ENCODE assay signal across 17 cellular contexts in genomic region chr10:76155961-76156360, GRCh38.
DNase-seq lines count a peak whose midpoint lies in the region; TF ChIP-seq lines count a peak whose summit lies in the region.
"Had no signal": no experiment of that assay in that cellular context is flagged by ENCODE, and none has a peak within 500 bp of the region (broad histone marks: within the 10 kb centered on the region; RNA-seq: fewer than 3 reads in every experiment).

No MANE protein-coding gene starts in this region.

- no peak overlapping the region for H2AK5ac ChIP-seq in mesendoderm (ENCODE audit: low read length)

- H3K18ac ChIP-seq in mesendoderm (ENCODE audit: low read length) = peak overlapping the region; percentile 40

- H2BK5ac ChIP-seq in mesendoderm (ENCODE audit: low read length) = no peak overlapping the region

- DNase-seq in ELF-1 (ENCODE audit: low read depth, low spot score) (peak; percentile 74), adipocyte (ENCODE audit: low read depth) (peak; percentile 21), mesendoderm (peak; percentile 55), renal cortical epithelial cell (ENCODE audit: low read depth) (peak; percentile 16), glutamatergic neuron (no peak), 8988T (no peak), midbrain (lab: John Stamatoyannopoulos, UW) (no peak)
- DNase-seq: CD8-positive, alpha-beta T cell; DMS 273 treated with DMSO at 0.1 percent for 48 hours; DMS53; DND-41; GDM1; GOT3; H9 had no signal

- H3K4me1 ChIP-seq in adipocyte (ENCODE audit: control insufficient read depth, insufficient read depth, low read length) = no peaks in the 10 kb centered on the region
- peaks cover 4% of the 10 kb centered on the region for H3K4me1 ChIP-seq in mesendoderm (ENCODE audit: control insufficient read depth, low read depth, low read length)
- H3K4me1 ChIP-seq: BLaER1 treated with 17β-estradiol and CSF1 and Interleukin-3, amounts not matched to agents 10 nM and 100 nM had no signal

- H3K4me1 Mint-ChIP-seq in glutamatergic neuron (ENCODE audit: low read depth, unreplicated experiment) = peaks cover 5% of the 10 kb centered on the region
- H3K4me1 Mint-ChIP-seq: B cell, IgD-negative memory B cell had no signal

- no peak for TF ChIP-seq CTCF in glutamatergic neuron (IDR thresholded peaks at IDR 0.05; ENCODE audit: partially characterized antibody, unreplicated experiment)

- H3K56ac ChIP-seq in mesendoderm (ENCODE audit: low read length) = no peak overlapping the region

- H3K27me3 Mint-ChIP-seq in glutamatergic neuron (ENCODE audit: unreplicated experiment) = peaks cover 1% of the 10 kb centered on the region
- H3K27me3 Mint-ChIP-seq: B cell, IgD-negative memory B cell had no signal

- H3K4me3 ChIP-seq in adipocyte (ENCODE audit: low read length) (no peak overlapping the region), mesendoderm (ENCODE audit: low read length) (no peak overlapping the region)
- H3K4me3 ChIP-seq: BLaER1 treated with 17β-estradiol and CSF1 and Interleukin-3, amounts not matched to agents 10 nM and 100 nM had no signal

- no CpG with 5 or more reads among the region's 1 CpG for WGBS in mesendoderm (ENCODE audit: extremely low coverage, insufficient coverage, low lambda C conversion rate)

- no peaks in the 10 kb centered on the region for H3K27me3 ChIP-seq in adipocyte (replicated peaks; ENCODE audit: control insufficient read depth, insufficient read depth, low read length)
- no peaks in the 10 kb centered on the region for H3K27me3 ChIP-seq in mesendoderm (ENCODE audit: insufficient read depth, low read length, poor library complexity)
- H3K27me3 ChIP-seq: BLaER1 treated with 17β-estradiol and CSF1 and Interleukin-3, amounts not matched to agents 10 nM and 100 nM had no signal

- H3K9ac ChIP-seq in adipocyte (ENCODE audit: low read length) (no peak overlapping the region), mesendoderm (ENCODE audit: low read length) (no peak overlapping the region)
- H3K9ac ChIP-seq: BLaER1 treated with 17β-estradiol and CSF1 and Interleukin-3, amounts not matched to agents 10 nM and 100 nM had no signal

- H3K36me3 ChIP-seq in adipocyte (ENCODE audit: control insufficient read depth, insufficient read depth, low read length, severe bottlenecking) = no peaks in the 10 kb centered on the region
- H3K36me3 ChIP-seq in mesendoderm (ENCODE audit: control insufficient read depth, insufficient read depth, low read length) = no peaks in the 10 kb centered on the region
- H3K36me3 ChIP-seq: BLaER1 treated with 17β-estradiol and CSF1 and Interleukin-3, amounts not matched to agents 10 nM and 100 nM had no signal

- H3K79me2 ChIP-seq in mesendoderm (ENCODE audit: control insufficient read depth, insufficient read depth, low read length) = no peaks in the 10 kb centered on the region

- H3K79me1 ChIP-seq in mesendoderm (ENCODE audit: low read length) = no peaks in the 10 kb centered on the region

- H3K4me3 Mint-ChIP-seq in glutamatergic neuron (ENCODE audit: unreplicated experiment) = no peak overlapping the region
- H3K4me3 Mint-ChIP-seq: B cell; CD8-positive, alpha-beta T cell; H9; IgD-negative memory B cell had no signal

- H3K27ac Mint-ChIP-seq in glutamatergic neuron (ENCODE audit: unreplicated experiment) = no peak overlapping the region
- H3K27ac Mint-ChIP-seq: B cell; CD8-positive, alpha-beta T cell; H9; IgD-negative memory B cell had no signal

- no peak overlapping the region for H4K8ac ChIP-seq in mesendoderm (ENCODE audit: low read depth, low read length)

- H2BK15ac ChIP-seq in mesendoderm (replicated peaks; ENCODE audit: low read depth) = no peak overlapping the region

- no peak overlapping the region for H4K5ac ChIP-seq in mesendoderm (ENCODE audit: low read length)

- H3K4me2 ChIP-seq in mesendoderm (ENCODE audit: low read length) = no peak overlapping the region
- H3K4me2 ChIP-seq: BLaER1 treated with 17β-estradiol and CSF1 and Interleukin-3, amounts not matched to agents 10 nM and 100 nM had no signal

- H3K23ac ChIP-seq in mesendoderm (ENCODE audit: low read length) = no peak overlapping the region

- H3K9me3 Mint-ChIP-seq in glutamatergic neuron (ENCODE audit: unreplicated experiment) = peaks cover 2% of the 10 kb centered on the region

- H3K4ac ChIP-seq in mesendoderm (ENCODE audit: low read depth, low read length) = no peak overlapping the region

- no peak overlapping the region for H3K27ac ChIP-seq in mesendoderm (ENCODE audit: low read depth, low read length)
- H3K27ac ChIP-seq: BLaER1 treated with 17β-estradiol and CSF1 and Interleukin-3, amounts not matched to agents 10 nM and 100 nM had no signal

- peaks cover 10% of the 10 kb centered on the region for H3K36me3 Mint-ChIP-seq in glutamatergic neuron (ENCODE audit: unreplicated experiment)
- H3K36me3 Mint-ChIP-seq: CD8-positive, alpha-beta T cell had no signal

- H2BK120ac ChIP-seq in mesendoderm (ENCODE audit: low read depth, low read length) = no peak overlapping the region

- H3K9me3 ChIP-seq in adipocyte (ENCODE audit: control insufficient read depth, low read length) = peaks cover 15% of the 10 kb centered on the region

Comparison
In these comparisons a context has a peak if more than half of its experiments do, and no peak if none do; other contexts are left out.
1. DNase-seq: peak in ELF-1 (single experiment), adipocyte (single experiment), mesendoderm (single experiment) and renal cortical epithelial cell (single experiment); none in glutamatergic neuron (single experiment), 8988T (single experiment) and midbrain (single experiment).